Comparison of ENCODE assay signal across 1 cellular context in the genomic region with DNA sequence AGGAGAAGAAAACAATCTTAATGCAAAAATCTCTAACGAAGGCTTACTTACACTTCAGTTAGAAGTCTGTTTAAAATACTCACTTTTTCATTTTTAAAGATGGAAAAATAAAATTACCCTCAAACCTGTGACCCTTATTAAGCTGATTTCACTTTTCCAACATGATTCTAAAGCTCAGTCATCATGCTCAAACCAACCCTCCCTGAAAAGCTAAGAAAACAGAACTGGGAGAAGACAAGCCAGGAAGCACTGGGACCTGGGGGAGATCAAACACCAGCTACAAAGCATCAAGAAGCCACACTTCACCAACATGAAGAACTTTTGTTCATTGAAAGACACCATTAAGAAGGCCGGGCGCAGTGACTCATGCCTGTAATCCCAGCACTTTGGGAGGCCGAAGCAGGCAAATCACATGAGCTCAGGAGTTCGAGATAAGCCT.
A peak's percentile ranks its signal among the peaks of the same experiment; 100 is the strongest.
TF ChIP-seq lines count a peak whose summit lies in the region.

No MANE protein-coding gene starts in this region.

TF ChIP-seq in K562, 482 proteins besides CTCF, POLR2A, EP300 and RAD21 (continued from another document and continues in another):
- TF ChIP-seq ZNF57 (CRISPR knock-in tag; IDR thresholded peaks at IDR 0.05) (no peak), SIRT6 (IDR thresholded peaks at IDR 0.05; ENCODE audit: low read depth, low read length) (no peak), ZNF668 (CRISPR knock-in tag; IDR thresholded peaks at IDR 0.05) (no peak), U2AF2 (optimal IDR thresholded peaks at IDR 0.05; ENCODE audit: low read depth, low read length) (no peak), KDM1A (IDR thresholded peaks at IDR 0.05) (0 out of 4 replicates have a peak, but pooled peaks of 1 of the 2 experiments have one; percentile 18), BHLHE40 (IDR thresholded peaks at IDR 0.05; ENCODE audit: low read length) (no peak), STAT5B (CRISPR knock-in tag; IDR thresholded peaks at IDR 0.05) (no peak), C11orf30 (IDR thresholded peaks at IDR 0.05; ENCODE audit: low read depth) (no peak), FOXP1 (CRISPR knock-in tag; IDR thresholded peaks at IDR 0.05) (no peak), ZNF212 (CRISPR knock-in tag; IDR thresholded peaks at IDR 0.05) (no peak), NUFIP1 (IDR thresholded peaks at IDR 0.05; ENCODE audit: partially characterized antibody) (no peak), SMARCE1 (IDR thresholded peaks at IDR 0.05) (0 out of 2 replicates have a peak, but pooled peaks have one; percentile 44), NFE2L1 (tag; IDR thresholded peaks at IDR 0.05; ENCODE audit: borderline replicate concordance, low read depth) (no peak), MEF2D (tag; conservative IDR thresholded peaks at IDR 0.05; ENCODE audit: low read depth) (no peak), HDAC3 (IDR thresholded peaks at IDR 0.05; ENCODE audit: borderline replicate concordance, partially characterized antibody) (no peak), TFAM (CRISPR knock-in tag; conservative IDR thresholded peaks at IDR 0.05) (no peak), JUND (IDR thresholded peaks at IDR 0.05; ENCODE audit: borderline replicate concordance, low read depth, low read length) (peak; percentile 68), JUND (tag; IDR thresholded peaks at IDR 0.05; ENCODE audit: borderline replicate concordance, low read depth, low read length) (no peak; the same call in 2 of the 3 replicates), DPF2 (IDR thresholded peaks at IDR 0.05) (peak; percentile 54), SMARCA4 (IDR thresholded peaks at IDR 0.05) (0 out of 2 replicates have a peak, but pooled peaks have one; percentile 19), ZNF24 (IDR thresholded peaks at IDR 0.05) (no peak), SP2 (IDR thresholded peaks at IDR 0.05; ENCODE audit: extremely low read depth, low read depth, low read length, poor library complexity, severe bottlenecking) (no peak), PHTF2 (CRISPR knock-in tag; IDR thresholded peaks at IDR 0.05) (no peak), ZNF79 (CRISPR knock-in tag; IDR thresholded peaks at IDR 0.05; ENCODE audit: low read depth) (no peak), NEUROD1 (IDR thresholded peaks at IDR 0.05; ENCODE audit: borderline replicate concordance, low read depth, low read length, partially characterized antibody) (no peak), SP1 (CRISPR knock-in tag; IDR thresholded peaks at IDR 0.05) (no peak), FOXA3 (CRISPR knock-in tag; conservative IDR thresholded peaks at IDR 0.05 in 1 of 2, IDR thresholded peaks at IDR 0.05 in 1 of 2) (no peak), SMARCC2 (IDR thresholded peaks at IDR 0.05; ENCODE audit: low read depth) (no peak), PTTG1 (tag; IDR thresholded peaks at IDR 0.05; ENCODE audit: low read depth) (no peak), TEAD2 (tag; IDR thresholded peaks at IDR 0.05) (no peak), ARHGAP35 (IDR thresholded peaks at IDR 0.05; ENCODE audit: partially characterized antibody) (no peak), RBM25 (IDR thresholded peaks at IDR 0.05; ENCODE audit: low read depth, low read length, severe bottlenecking) (no peak), HMGN3 (IDR thresholded peaks at IDR 0.05; ENCODE audit: borderline replicate concordance, extremely low read depth, insufficient read length, low read depth, low read length) (no peak), ARID1B (IDR thresholded peaks at IDR 0.05) (peak; percentile 67), SAFB2 (IDR thresholded peaks at IDR 0.05; ENCODE audit: borderline replicate concordance, low read depth, low read length, severe bottlenecking) (no peak)
- TF ChIP-seq, protein P1, sequence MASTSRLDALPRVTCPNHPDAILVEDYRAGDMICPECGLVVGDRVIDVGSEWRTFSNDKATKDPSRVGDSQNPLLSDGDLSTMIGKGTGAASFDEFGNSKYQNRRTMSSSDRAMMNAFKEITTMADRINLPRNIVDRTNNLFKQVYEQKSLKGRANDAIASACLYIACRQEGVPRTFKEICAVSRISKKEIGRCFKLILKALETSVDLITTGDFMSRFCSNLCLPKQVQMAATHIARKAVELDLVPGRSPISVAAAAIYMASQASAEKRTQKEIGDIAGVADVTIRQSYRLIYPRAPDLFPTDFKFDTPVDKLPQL (IDR thresholded peaks at IDR 0.05; ENCODE audit: extremely low read depth, insufficient read length) = no peak
- TF ChIP-seq, protein P2, sequence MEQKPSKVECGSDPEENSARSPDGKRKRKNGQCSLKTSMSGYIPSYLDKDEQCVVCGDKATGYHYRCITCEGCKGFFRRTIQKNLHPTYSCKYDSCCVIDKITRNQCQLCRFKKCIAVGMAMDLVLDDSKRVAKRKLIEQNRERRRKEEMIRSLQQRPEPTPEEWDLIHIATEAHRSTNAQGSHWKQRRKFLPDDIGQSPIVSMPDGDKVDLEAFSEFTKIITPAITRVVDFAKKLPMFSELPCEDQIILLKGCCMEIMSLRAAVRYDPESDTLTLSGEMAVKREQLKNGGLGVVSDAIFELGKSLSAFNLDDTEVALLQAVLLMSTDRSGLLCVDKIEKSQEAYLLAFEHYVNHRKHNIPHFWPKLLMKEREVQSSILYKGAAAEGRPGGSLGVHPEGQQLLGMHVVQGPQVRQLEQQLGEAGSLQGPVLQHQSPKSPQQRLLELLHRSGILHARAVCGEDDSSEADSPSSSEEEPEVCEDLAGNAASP (IDR thresholded peaks at IDR 0.05) = no peak
- TF ChIP-seq, protein P3, sequence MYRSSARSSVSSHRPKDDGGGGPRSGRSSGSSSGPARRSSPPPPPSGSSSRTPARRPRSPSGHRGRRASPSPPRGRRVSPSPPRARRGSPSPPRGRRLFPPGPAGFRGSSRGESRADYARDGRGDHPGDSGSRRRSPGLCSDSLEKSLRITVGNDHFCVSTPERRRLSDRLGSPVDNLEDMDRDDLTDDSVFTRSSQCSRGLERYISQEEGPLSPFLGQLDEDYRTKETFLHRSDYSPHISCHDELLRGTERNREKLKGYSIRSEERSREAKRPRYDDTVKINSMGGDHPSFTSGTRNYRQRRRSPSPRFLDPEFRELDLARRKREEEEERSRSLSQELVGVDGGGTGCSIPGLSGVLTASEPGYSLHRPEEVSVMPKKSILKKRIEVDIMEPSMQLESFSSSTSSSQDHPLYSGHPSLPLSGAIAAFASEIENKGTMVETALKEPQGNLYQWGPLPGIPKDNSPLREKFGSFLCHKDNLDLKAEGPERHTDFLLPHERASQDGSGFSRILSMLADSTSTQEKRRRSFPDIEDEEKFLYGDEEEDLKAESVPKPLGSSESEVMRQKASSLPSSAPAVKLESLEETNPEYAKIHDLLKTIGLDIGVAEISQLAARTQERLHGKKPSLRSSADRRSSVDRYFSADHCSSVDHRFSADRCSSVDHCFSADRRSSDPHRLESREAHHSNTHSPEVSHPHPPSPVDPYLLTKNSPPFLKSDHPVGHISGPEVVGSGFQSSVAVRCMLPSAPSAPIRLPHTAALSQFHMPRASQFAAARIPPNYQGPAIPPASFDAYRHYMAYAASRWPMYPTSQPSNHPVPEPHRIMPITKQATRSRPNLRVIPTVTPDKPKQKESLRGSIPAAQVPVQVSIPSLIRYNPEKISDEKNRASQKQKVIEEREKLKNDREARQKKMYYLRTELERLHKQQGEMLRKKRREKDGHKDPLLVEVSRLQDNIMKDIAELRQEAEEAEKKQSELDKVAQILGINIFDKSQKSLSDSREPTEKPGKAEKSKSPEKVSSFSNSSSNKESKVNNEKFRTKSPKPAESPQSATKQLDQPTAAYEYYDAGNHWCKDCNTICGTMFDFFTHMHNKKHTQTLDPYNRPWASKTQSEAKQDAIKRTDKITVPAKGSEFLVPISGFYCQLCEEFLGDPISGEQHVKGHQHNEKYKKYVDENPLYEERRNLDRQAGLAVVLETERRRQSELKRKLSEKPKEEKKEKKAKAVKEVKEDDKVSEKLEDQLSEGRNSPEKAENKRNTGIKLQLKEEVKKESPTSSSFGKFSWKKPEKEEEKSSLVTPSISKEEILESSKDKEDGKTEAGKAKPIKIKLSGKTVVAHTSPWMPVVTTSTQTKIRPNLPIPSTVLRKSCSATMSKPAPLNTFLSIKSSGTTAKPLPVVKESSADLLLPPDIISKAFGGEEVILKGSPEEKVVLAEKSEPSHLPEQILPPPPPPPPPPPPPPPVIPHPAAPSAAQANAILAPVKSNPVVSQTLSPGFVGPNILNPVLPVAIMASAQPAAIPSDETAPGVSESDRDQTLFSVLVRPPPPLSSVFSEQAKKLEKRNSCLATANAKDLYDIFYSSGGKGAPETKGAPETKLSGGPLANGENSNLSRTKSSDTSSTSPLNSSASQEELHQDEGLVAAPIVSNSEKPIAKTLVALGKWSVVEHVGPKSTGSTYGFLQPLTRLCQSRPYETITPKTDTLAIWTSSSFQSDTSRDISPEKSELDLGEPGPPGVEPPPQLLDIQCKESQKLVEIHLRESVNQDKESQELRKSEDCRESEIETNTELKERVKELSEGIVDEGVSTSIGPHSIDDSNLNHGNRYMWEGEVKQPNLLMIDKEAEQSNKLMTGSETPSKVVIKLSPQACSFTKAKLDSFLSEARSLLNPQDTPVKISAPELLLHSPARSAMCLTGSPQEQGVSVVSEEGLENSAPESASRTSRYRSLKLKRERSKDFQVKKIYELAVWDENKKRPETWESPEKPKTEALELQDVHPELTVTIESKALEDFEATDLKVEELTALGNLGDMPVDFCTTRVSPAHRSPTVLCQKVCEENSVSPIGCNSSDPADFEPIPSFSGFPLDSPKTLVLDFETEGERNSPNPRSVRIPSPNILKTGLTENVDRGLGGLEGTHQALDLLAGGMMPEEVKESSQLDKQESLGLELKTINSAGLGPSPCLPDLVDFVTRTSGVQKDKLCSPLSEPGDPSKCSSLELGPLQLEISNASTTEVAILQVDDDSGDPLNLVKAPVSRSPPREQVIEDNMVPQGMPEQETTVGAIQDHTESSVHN (IDR thresholded peaks at IDR 0.05; ENCODE audit: borderline replicate concordance in 1 of 2, low read depth in 1 of 2) = no peak
- TF ChIP-seq, protein P4, sequence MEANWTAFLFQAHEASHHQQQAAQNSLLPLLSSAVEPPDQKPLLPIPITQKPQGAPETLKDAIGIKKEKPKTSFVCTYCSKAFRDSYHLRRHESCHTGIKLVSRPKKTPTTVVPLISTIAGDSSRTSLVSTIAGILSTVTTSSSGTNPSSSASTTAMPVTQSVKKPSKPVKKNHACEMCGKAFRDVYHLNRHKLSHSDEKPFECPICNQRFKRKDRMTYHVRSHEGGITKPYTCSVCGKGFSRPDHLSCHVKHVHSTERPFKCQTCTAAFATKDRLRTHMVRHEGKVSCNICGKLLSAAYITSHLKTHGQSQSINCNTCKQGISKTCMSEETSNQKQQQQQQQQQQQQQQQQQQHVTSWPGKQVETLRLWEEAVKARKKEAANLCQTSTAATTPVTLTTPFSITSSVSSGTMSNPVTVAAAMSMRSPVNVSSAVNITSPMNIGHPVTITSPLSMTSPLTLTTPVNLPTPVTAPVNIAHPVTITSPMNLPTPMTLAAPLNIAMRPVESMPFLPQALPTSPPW (CRISPR knock-in tag; IDR thresholded peaks at IDR 0.05) = no peak
- TF ChIP-seq, protein P5, sequence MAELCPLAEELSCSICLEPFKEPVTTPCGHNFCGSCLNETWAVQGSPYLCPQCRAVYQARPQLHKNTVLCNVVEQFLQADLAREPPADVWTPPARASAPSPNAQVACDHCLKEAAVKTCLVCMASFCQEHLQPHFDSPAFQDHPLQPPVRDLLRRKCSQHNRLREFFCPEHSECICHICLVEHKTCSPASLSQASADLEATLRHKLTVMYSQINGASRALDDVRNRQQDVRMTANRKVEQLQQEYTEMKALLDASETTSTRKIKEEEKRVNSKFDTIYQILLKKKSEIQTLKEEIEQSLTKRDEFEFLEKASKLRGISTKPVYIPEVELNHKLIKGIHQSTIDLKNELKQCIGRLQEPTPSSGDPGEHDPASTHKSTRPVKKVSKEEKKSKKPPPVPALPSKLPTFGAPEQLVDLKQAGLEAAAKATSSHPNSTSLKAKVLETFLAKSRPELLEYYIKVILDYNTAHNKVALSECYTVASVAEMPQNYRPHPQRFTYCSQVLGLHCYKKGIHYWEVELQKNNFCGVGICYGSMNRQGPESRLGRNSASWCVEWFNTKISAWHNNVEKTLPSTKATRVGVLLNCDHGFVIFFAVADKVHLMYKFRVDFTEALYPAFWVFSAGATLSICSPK (IDR thresholded peaks at IDR 0.05; ENCODE audit: borderline replicate concordance) = no peak
- TF ChIP-seq, protein P6, sequence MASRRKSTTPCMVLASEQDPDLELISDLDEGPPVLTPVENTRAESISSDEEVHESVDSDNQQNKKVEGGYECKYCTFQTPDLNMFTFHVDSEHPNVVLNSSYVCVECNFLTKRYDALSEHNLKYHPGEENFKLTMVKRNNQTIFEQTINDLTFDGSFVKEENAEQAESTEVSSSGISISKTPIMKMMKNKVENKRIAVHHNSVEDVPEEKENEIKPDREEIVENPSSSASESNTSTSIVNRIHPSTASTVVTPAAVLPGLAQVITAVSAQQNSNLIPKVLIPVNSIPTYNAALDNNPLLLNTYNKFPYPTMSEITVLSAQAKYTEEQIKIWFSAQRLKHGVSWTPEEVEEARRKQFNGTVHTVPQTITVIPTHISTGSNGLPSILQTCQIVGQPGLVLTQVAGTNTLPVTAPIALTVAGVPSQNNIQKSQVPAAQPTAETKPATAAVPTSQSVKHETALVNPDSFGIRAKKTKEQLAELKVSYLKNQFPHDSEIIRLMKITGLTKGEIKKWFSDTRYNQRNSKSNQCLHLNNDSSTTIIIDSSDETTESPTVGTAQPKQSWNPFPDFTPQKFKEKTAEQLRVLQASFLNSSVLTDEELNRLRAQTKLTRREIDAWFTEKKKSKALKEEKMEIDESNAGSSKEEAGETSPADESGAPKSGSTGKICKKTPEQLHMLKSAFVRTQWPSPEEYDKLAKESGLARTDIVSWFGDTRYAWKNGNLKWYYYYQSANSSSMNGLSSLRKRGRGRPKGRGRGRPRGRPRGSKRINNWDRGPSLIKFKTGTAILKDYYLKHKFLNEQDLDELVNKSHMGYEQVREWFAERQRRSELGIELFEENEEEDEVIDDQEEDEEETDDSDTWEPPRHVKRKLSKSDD (conservative IDR thresholded peaks at IDR 0.05; ENCODE audit: low read length) = no peak
- TF ChIP-seq, protein P7, sequence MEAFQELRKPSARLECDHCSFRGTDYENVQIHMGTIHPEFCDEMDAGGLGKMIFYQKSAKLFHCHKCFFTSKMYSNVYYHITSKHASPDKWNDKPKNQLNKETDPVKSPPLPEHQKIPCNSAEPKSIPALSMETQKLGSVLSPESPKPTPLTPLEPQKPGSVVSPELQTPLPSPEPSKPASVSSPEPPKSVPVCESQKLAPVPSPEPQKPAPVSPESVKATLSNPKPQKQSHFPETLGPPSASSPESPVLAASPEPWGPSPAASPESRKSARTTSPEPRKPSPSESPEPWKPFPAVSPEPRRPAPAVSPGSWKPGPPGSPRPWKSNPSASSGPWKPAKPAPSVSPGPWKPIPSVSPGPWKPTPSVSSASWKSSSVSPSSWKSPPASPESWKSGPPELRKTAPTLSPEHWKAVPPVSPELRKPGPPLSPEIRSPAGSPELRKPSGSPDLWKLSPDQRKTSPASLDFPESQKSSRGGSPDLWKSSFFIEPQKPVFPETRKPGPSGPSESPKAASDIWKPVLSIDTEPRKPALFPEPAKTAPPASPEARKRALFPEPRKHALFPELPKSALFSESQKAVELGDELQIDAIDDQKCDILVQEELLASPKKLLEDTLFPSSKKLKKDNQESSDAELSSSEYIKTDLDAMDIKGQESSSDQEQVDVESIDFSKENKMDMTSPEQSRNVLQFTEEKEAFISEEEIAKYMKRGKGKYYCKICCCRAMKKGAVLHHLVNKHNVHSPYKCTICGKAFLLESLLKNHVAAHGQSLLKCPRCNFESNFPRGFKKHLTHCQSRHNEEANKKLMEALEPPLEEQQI (IDR thresholded peaks at IDR 0.05) = no peak
